ENCODE assay signal across 8 cellular contexts in the genomic region with DNA sequence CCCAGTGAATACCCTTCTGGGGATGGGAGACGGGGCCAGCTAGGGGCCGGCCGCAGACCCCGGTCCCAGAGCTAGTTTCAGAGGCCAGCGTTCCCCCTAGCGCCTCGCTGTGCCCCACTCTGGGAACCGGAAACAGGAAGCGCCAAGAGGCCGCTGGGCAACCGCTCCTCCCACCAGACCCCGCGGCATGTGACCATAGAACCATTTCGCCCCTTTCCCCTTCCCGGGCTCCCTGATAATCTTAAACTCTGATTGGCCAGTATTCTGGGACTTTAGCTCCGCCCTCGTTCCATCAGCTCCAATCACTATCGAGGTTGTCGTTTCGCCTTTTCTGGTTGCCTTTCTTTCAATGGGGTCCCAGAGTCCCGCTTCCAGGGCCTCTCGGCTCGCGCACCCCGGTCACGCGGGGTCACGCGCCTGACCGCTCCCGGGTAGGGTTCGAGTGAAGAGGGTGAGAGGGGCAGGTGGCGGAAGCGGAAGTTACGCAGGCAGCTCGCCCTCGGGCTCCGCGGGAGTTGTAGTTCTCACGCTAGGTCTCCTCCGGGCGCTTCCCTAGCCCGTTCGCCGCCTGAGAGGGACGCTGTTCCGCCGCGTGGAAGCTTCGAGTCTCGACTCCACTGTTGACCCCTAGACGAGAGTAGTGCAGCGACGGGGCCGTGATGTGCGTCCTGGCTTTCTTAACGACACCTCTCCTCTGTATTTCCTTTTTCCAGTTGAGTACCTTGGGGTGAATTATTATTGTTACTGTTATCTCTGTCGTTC. TPM values are rescaled to one million over a fixed set of nuclear protein-coding genes. Genes with fewer than 3 reads are reported as not detected.
DNase-seq lines count a peak whose midpoint lies in the region; ATAC-seq and TF ChIP-seq lines count a peak whose summit lies in the region.

A gene (minus strand): TSS at position 121 of the 762 bp plus-strand sequence. CDS start 3,241 bp downstream, outside the sequence.

- intact Hi-C loops in CD8-positive, alpha-beta T cell (cut with DNase I, micrococcal nuclease): loop anchor here (1.0 to 10.0 kb wide), 11 partner anchors 35 to 1605 kb away; a partner anchor contains a TSS
- intact Hi-C loops in activated CD4-positive, alpha-beta memory T cell treated with anti-CD3 and anti-CD28 coated beads for 36 hours (cut with micrococcal nuclease): loop anchor here (1.0 to 5.0 kb wide), 9 partner anchors 35 to 457 kb away; a partner anchor contains a TSS
- intact Hi-C loops in dorsolateral prefrontal cortex (cut with DNase I): loop anchor here in 1 of 2 donors (2.0 to 10.0 kb wide), 2 partner anchors 35 to 85 kb away; a partner anchor contains a TSS

- H3K4me1 ChIP-seq in CD8-positive, alpha-beta T cell (ENCODE audit: insufficient read depth, low read length): peaks cover 60% of the 10 kb centered on the region
- peaks cover 0 to 34% (median 26%) of the 10 kb centered on the region in 4 donors for H3K4me1 ChIP-seq in liver (ENCODE audit: control insufficient read depth in 4 of 4, insufficient read depth in 4 of 4, low read length in 3 of 4)

- WGBS in liver: under 1% methylated on average over 58 of the region's 58 CpGs

- H3K27me3 ChIP-seq in CD8-positive, alpha-beta T cell (ENCODE audit: insufficient read depth, low read length): no peaks in the 10 kb centered on the region
- no peaks in the 10 kb centered on the region for H3K27me3 ChIP-seq in dorsolateral prefrontal cortex
- no peaks in the 10 kb centered on the region for H3K27me3 ChIP-seq in liver (ENCODE audit: control insufficient read depth in 4 of 4, insufficient read depth in 4 of 4, low read length in 3 of 4)

- peak; percentile 72 for ATAC-seq in CD8-positive, alpha-beta T cell
- ATAC-seq in GM19452 (IDR thresholded peaks at IDR 0.05; ENCODE audit: unreplicated experiment): peak; percentile 86

- TF ChIP-seq CTCF in CD8-positive, alpha-beta T cell (IDR thresholded peaks at IDR 0.05): peak; percentile 48
- TF ChIP-seq CTCF in dorsolateral prefrontal cortex (IDR thresholded peaks at IDR 0.05 in 54 of 56, conservative IDR thresholded peaks at IDR 0.05 in 2 of 56; ENCODE audit: low read depth in 1 of 56, partially characterized antibody in 56 of 56) (peak in 54 of 56 donors; percentile 16 to 72 (median 50)), liver (IDR thresholded peaks at IDR 0.05; ENCODE audit: low read depth, low read length, missing input control) (peak; percentile 14)

- peaks cover 6% of the 10 kb centered on the region for H3K36me3 ChIP-seq in CD8-positive, alpha-beta T cell (ENCODE audit: insufficient read depth, low read length)
- peaks cover 4 to 13% (median 11%) of the 10 kb centered on the region in 4 donors for H3K36me3 ChIP-seq in liver (ENCODE audit: control insufficient read depth in 4 of 4, insufficient read depth in 3 of 4, low read depth in 1 of 4, low read length in 3 of 4)

- DNase-seq in CD8-positive, alpha-beta T cell: peak; percentile 71 to 93 (median 88)
- DNase-seq in HK-2 (ENCODE audit: unreplicated experiment) (peak; percentile 94), NCI-H82 treated with DMSO at 0.1 percent for 48 hours (lab: John Stamatoyannopoulos, UW; ENCODE audit: unreplicated experiment) (peak; percentile 96), dorsolateral prefrontal cortex (peak; percentile 93 to 97 (median 96))
- peak; percentile 96 for DNase-seq in activated CD4-positive, alpha-beta memory T cell treated with anti-CD3 and anti-CD28 coated beads for 36 hours
- peak; percentile 92 for DNase-seq in stimulated activated CD4-positive, alpha-beta T cell treated with anti-CD3 and anti-CD28 coated beads, Interleukin-4, amount 100 ng/mL, for 24 hours

- H3K9me3 ChIP-seq in CD8-positive, alpha-beta T cell (ENCODE audit: low read length): no peaks in the 10 kb centered on the region
- H3K9me3 ChIP-seq in liver (ENCODE audit: control insufficient read depth in 4 of 4, low read length in 3 of 4): peaks cover 0 to 9% (median 3%) of the 10 kb centered on the region in 4 donors

- peak; percentile 54 to 63 for TF ChIP-seq RAD21 in liver (IDR thresholded peaks at IDR 0.05)

- H3K36me3 Mint-ChIP-seq in CD8-positive, alpha-beta T cell: peaks cover 35% of the 10 kb centered on the region
- peaks cover 21% of the 10 kb centered on the region for H3K36me3 Mint-ChIP-seq in activated CD4-positive, alpha-beta memory T cell treated with anti-CD3 and anti-CD28 coated beads for 36 hours

- CTCF ChIA-PET in CD8-positive, alpha-beta T cell (lab: Charles Lee): interaction anchor here (0.7 to 12.3 kb wide), 19 partner anchors 11 to 406 kb away, joined by 3 to 224 read pairs (median 6); a partner anchor contains a TSS
- CTCF ChIA-PET in activated CD4-positive, alpha-beta memory T cell treated with anti-CD3 and anti-CD28 coated beads for 36 hours (lab: Charles Lee): interaction anchor here (0.6 to 9.1 kb wide), 26 partner anchors 11 to 755 kb away, joined by 3 to 135 read pairs (median 4); a partner anchor contains a TSS

- H3K27ac Mint-ChIP-seq in CD8-positive, alpha-beta T cell: peak within 1 kb of the TSS; percentile 95
- peak within 1 kb of the TSS; percentile 94 for H3K27ac Mint-ChIP-seq in activated CD4-positive, alpha-beta memory T cell treated with anti-CD3 and anti-CD28 coated beads for 36 hours

- no peaks in the 10 kb centered on the region for H3K27me3 Mint-ChIP-seq in CD8-positive, alpha-beta T cell (ENCODE audit: low read depth)
- H3K27me3 Mint-ChIP-seq in activated CD4-positive, alpha-beta memory T cell treated with anti-CD3 and anti-CD28 coated beads for 36 hours: no peaks in the 10 kb centered on the region

- H3K9ac ChIP-seq in liver (ENCODE audit: low read depth in 1 of 2, low read length in 2 of 2): peak within 1 kb of the TSS; percentile 69 to 95

- peak within 1 kb of the TSS; percentile 96 for H3K27ac ChIP-seq in CD8-positive, alpha-beta T cell (ENCODE audit: low read depth, low read length)
- peak within 1 kb of the TSS; percentile 92 to 100 (median 99) for H3K27ac ChIP-seq in dorsolateral prefrontal cortex
- peak within 1 kb of the TSS; percentile 93 to 97 for H3K27ac ChIP-seq in liver (ENCODE audit: low read depth in 1 of 2, low read length in 2 of 2)

- peak within 1 kb of the TSS; percentile 94 for H3K4me3 Mint-ChIP-seq in CD8-positive, alpha-beta T cell
- H3K4me3 Mint-ChIP-seq in activated CD4-positive, alpha-beta memory T cell treated with anti-CD3 and anti-CD28 coated beads for 36 hours: peak within 1 kb of the TSS; percentile 99

- POLR2A ChIA-PET in CD8-positive, alpha-beta T cell (lab: Charles Lee): interaction anchor here (0.7 to 4.9 kb wide), 21 partner anchors 11 to 248 kb away, joined by 3 to 23 read pairs (median 5); a partner anchor contains a TSS
- POLR2A ChIA-PET in activated CD4-positive, alpha-beta memory T cell treated with anti-CD3 and anti-CD28 coated beads for 36 hours (lab: Charles Lee): interaction anchor here (0.7 to 3.5 kb wide), 13 partner anchors 9 to 809 kb away, joined by 3 to 12 read pairs (median 5); a partner anchor contains a TSS

- H3K4me1 Mint-ChIP-seq in CD8-positive, alpha-beta T cell (ENCODE audit: low read depth): peaks cover 69% of the 10 kb centered on the region
- H3K4me1 Mint-ChIP-seq in activated CD4-positive, alpha-beta memory T cell treated with anti-CD3 and anti-CD28 coated beads for 36 hours (ENCODE audit: low read depth): peaks cover 56% of the 10 kb centered on the region

- H3K4me3 ChIP-seq in CD8-positive, alpha-beta T cell (ENCODE audit: low read depth, low read length): peak within 1 kb of the TSS; percentile 98
- peak within 1 kb of the TSS; percentile 55 to 99 (median 92) for H3K4me3 ChIP-seq in dorsolateral prefrontal cortex
- peak within 1 kb of the TSS; percentile 75 to 98 (median 81) for H3K4me3 ChIP-seq in liver (ENCODE audit: low read depth in 1 of 3, low read length in 3 of 3)

- no peaks in the 10 kb centered on the region for H3K9me3 Mint-ChIP-seq in CD8-positive, alpha-beta T cell
- H3K9me3 Mint-ChIP-seq in activated CD4-positive, alpha-beta memory T cell treated with anti-CD3 and anti-CD28 coated beads for 36 hours: peaks cover 9% of the 10 kb centered on the region

TF ChIP-seq in liver, 16 proteins besides CTCF, POLR2A, EP300 and RAD21 (continues in another document):
- TF ChIP-seq GABPA (IDR thresholded peaks at IDR 0.05 in 1 of 2, conservative IDR thresholded peaks at IDR 0.05 in 1 of 2) (peak; percentile 87 to 95), FOXA1 (IDR thresholded peaks at IDR 0.05) (no peak), FOXA2 (IDR thresholded peaks at IDR 0.05) (no peak), SP1 (IDR thresholded peaks at IDR 0.05) (peak; percentile 65)
- TF ChIP-seq, protein P1, sequence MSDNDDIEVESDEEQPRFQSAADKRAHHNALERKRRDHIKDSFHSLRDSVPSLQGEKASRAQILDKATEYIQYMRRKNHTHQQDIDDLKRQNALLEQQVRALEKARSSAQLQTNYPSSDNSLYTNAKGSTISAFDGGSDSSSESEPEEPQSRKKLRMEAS (IDR thresholded peaks at IDR 0.05): peak; percentile 82
- TF ChIP-seq, protein P2, sequence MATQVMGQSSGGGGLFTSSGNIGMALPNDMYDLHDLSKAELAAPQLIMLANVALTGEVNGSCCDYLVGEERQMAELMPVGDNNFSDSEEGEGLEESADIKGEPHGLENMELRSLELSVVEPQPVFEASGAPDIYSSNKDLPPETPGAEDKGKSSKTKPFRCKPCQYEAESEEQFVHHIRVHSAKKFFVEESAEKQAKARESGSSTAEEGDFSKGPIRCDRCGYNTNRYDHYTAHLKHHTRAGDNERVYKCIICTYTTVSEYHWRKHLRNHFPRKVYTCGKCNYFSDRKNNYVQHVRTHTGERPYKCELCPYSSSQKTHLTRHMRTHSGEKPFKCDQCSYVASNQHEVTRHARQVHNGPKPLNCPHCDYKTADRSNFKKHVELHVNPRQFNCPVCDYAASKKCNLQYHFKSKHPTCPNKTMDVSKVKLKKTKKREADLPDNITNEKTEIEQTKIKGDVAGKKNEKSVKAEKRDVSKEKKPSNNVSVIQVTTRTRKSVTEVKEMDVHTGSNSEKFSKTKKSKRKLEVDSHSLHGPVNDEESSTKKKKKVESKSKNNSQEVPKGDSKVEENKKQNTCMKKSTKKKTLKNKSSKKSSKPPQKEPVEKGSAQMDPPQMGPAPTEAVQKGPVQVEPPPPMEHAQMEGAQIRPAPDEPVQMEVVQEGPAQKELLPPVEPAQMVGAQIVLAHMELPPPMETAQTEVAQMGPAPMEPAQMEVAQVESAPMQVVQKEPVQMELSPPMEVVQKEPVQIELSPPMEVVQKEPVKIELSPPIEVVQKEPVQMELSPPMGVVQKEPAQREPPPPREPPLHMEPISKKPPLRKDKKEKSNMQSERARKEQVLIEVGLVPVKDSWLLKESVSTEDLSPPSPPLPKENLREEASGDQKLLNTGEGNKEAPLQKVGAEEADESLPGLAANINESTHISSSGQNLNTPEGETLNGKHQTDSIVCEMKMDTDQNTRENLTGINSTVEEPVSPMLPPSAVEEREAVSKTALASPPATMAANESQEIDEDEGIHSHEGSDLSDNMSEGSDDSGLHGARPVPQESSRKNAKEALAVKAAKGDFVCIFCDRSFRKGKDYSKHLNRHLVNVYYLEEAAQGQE (IDR thresholded peaks at IDR 0.05): peak; percentile 33

RNA-seq across cellular contexts. Expression of the gene that starts here (rescaled TPM):
- 10 to 100 TPM; 43.1 to 43.7 TPM for total RNA-seq in CD8-positive, alpha-beta T cell
- 100 to 1,000 TPM; 150 to 164 TPM for total RNA-seq in activated CD4-positive, alpha-beta memory T cell treated with anti-CD3 and anti-CD28 coated beads for 36 hours
- total RNA-seq in dorsolateral prefrontal cortex (100 to 1,000 TPM in 60 of 120 experiments, 10 to 100 TPM in 60; 63.7 to 141 (median 99.9) TPM), liver (100 to 1,000 TPM in 1 of 2 donors, 10 to 100 TPM in 1; 44.5 to 118 TPM)
- 10 to 100 TPM; 38.7 to 48.9 TPM for polyA plus RNA-seq in liver

Comparison
In these comparisons a context has a peak if more than half of its experiments do, and no peak if none do; other contexts are left out.
1. Peak in every context shown above with its lines: DNase-seq, ATAC-seq, H3K4me3 ChIP-seq and H3K27ac ChIP-seq.